Comparison of ENCODE assay signal across 15 cellular contexts in genomic region chr6:100775667-100776066, GRCh38.
A peak's percentile ranks its signal among the peaks of the same experiment; 100 is the strongest.
DNase-seq lines count a peak whose midpoint lies in the region; ATAC-seq and TF ChIP-seq lines count a peak whose summit lies in the region.
"Had no signal": no experiment of that assay in that cellular context is flagged by ENCODE, and none has a peak within 500 bp of the region (broad histone marks: within the 10 kb centered on the region; RNA-seq: fewer than 3 reads in every experiment).

No MANE protein-coding gene starts in this region.

- H3K9ac ChIP-seq in mammary epithelial cell (ENCODE audit: insufficient read depth, low read length) (no peak overlapping the region), smooth muscle cell (ENCODE audit: low read depth) (no peak overlapping the region)

- H3K27me3 Mint-ChIP-seq in MCF 10A (ENCODE audit: insufficient read depth, unreplicated experiment) = no peaks in the 10 kb centered on the region
- no peaks in the 10 kb centered on the region for H3K27me3 Mint-ChIP-seq in natural killer cell treated with Interleukin-12 subunit alpha and Interleukin-12 subunit beta and Interleukin-15 and Interleukin-18, amount 100 ng/mL, for 72 hours
- H3K27me3 Mint-ChIP-seq: stimulated activated memory B cell treated with anti-CD40 and anti-IgM and Interleukin-4, amounts not matched to agents 10 μg/mL and 1 μg/mL and 100 μg/mL, for 72 hours had no signal

- in situ Hi-C loops in mammary epithelial cell (cut with MboI; ENCODE audit: low sequenced_read_pairs in 2 of 2) = no loop called here

- H3K36me3 Mint-ChIP-seq in MCF 10A (ENCODE audit: insufficient read depth, unreplicated experiment) = peaks cover 11% of the 10 kb centered on the region
- peaks cover 4% of the 10 kb centered on the region for H3K36me3 Mint-ChIP-seq in natural killer cell treated with Interleukin-12 subunit alpha and Interleukin-12 subunit beta and Interleukin-15 and Interleukin-18, amount 100 ng/mL, for 72 hours
- H3K36me3 Mint-ChIP-seq: activated naive CD4-positive, alpha-beta T cell treated with anti-CD3 and anti-CD28 coated beads, Interleukin-2, amount 50 U/mL, for 72 hours; immature natural killer cell had no signal

- H3K4me1 ChIP-seq in mammary epithelial cell (ENCODE audit: insufficient read depth, low read length) (peaks cover 6% of the 10 kb centered on the region), smooth muscle cell (ENCODE audit: low read depth) (no peaks in the 10 kb centered on the region)

- H3F3A ChIP-seq in smooth muscle cell (ENCODE audit: low read depth) = no peaks in the 10 kb centered on the region

- BruUV-seq in MCF 10A (replicated peaks; lab: Mats Ljungman, UMichigan) (no TSS peak), mammary epithelial cell (replicated peaks; lab: Mats Ljungman, UMichigan) (no TSS peak)

- no peaks in the 10 kb centered on the region for H3K9me3 Mint-ChIP-seq in MCF 10A (ENCODE audit: unreplicated experiment)
- no peaks in the 10 kb centered on the region for H3K9me3 Mint-ChIP-seq in natural killer cell treated with Interleukin-12 subunit alpha and Interleukin-12 subunit beta and Interleukin-15 and Interleukin-18, amount 100 ng/mL, for 72 hours
- H3K9me3 Mint-ChIP-seq: activated naive CD4-positive, alpha-beta T cell treated with anti-CD3 and anti-CD28 coated beads, Interleukin-2, amount 50 U/mL, for 72 hours; GM23338; immature natural killer cell; stimulated activated memory B cell treated with anti-CD40 and anti-IgM and Interleukin-4, amounts not matched to agents 10 μg/mL and 1 μg/mL and 100 μg/mL, for 72 hours had no signal

- no peak overlapping the region for H2AFZ ChIP-seq in mammary epithelial cell (ENCODE audit: low read depth, low read length)
- H2AFZ ChIP-seq in smooth muscle cell (ENCODE audit: low read depth) = no peak overlapping the region
- H2AFZ ChIP-seq: GM23338 had no signal

- peaks cover 6% of the 10 kb centered on the region for H3K79me2 ChIP-seq in mammary epithelial cell (ENCODE audit: insufficient read depth, low read length)
- peaks cover 4% of the 10 kb centered on the region for H3K79me2 ChIP-seq in smooth muscle cell (ENCODE audit: low read depth)

- CTCF ChIA-PET in MCF 10A (lab: Yijun Ruan, JAX) = interaction anchor here (0.7 to 0.9 kb wide), 3 partner anchors 68 to 339 kb away, joined by 3 to 4 read pairs (median 3); no protein-coding TSS in a partner anchor
- CTCF ChIA-PET in mammary epithelial cell (lab: Charles Lee; ENCODE audit: low non-redundant PET) = interaction anchor here (0.5 kb wide), 1 partner anchor 308 kb away, joined by 4 read pairs; no protein-coding TSS in a partner anchor
- CTCF ChIA-PET in RWPE1 (lab: Yijun Ruan, JAX) = interaction anchor here (0.6 kb wide), 1 partner anchor 1243 kb away, joined by 3 read pairs; no protein-coding TSS in a partner anchor

- 83% methylated on average over 2 of the region's 2 CpGs for WGBS in mammary epithelial cell (ENCODE audit: low coverage, missing lambda C conversion rate)
- whole genome bisulfite sequencing in smooth muscle cell (ENCODE audit: low lambda C conversion rate) = 98% methylated on average over 2 of the region's 2 CpGs

- H3K9me3 ChIP-seq in mammary epithelial cell (replicated peaks; ENCODE audit: insufficient read depth, low read length) (no peaks in the 10 kb centered on the region), smooth muscle cell (replicated peaks; ENCODE audit: low read depth) (no peaks in the 10 kb centered on the region)

- dilution Hi-C loops in mammary epithelial cell (cut with HindIII; ENCODE audit: low sequenced_read_pairs) = no loop called here

- ATAC-seq in HG03565 (IDR thresholded peaks at IDR 0.05; ENCODE audit: unreplicated experiment) = no peak
- no peak for ATAC-seq in natural killer cell treated with Interleukin-12 subunit alpha and Interleukin-12 subunit beta and Interleukin-15 and Interleukin-18, amount 100 ng/mL, for 72 hours
- ATAC-seq: activated naive CD4-positive, alpha-beta T cell treated with anti-CD3 and anti-CD28 coated beads, Interleukin-2, amount 50 U/mL, for 72 hours; GM23338; stimulated activated memory B cell treated with anti-CD40 and anti-IgM and Interleukin-4, amounts not matched to agents 10 μg/mL and 1 μg/mL and 100 μg/mL, for 72 hours had no signal

- no peak overlapping the region for H3K4me3 ChIP-seq in mammary epithelial cell (replicated peaks in 1 of 3; ENCODE audit: insufficient read depth in 1 of 3, low read depth in 2 of 3, low read length in 3 of 3)
- no peak overlapping the region for H3K4me3 ChIP-seq in fibroblast of the aortic adventitia (ENCODE audit: low read depth, low read length)
- no peak overlapping the region for H3K4me3 ChIP-seq in smooth muscle cell
- H3K4me3 ChIP-seq: GM23338 had no signal

- H3K27ac Mint-ChIP-seq in MCF 10A (ENCODE audit: low read depth, unreplicated experiment) = no peak overlapping the region
- no peak overlapping the region for H3K27ac Mint-ChIP-seq in natural killer cell treated with Interleukin-12 subunit alpha and Interleukin-12 subunit beta and Interleukin-15 and Interleukin-18, amount 100 ng/mL, for 72 hours
- H3K27ac Mint-ChIP-seq: activated naive CD4-positive, alpha-beta T cell treated with anti-CD3 and anti-CD28 coated beads, Interleukin-2, amount 50 U/mL, for 72 hours; GM23338; immature natural killer cell; stimulated activated memory B cell treated with anti-CD40 and anti-IgM and Interleukin-4, amounts not matched to agents 10 μg/mL and 1 μg/mL and 100 μg/mL, for 72 hours had no signal

- H3K27ac ChIP-seq in mammary epithelial cell (ENCODE audit: insufficient read depth, low read depth, low read length) (no peak overlapping the region), RWPE1 (no peak overlapping the region), smooth muscle cell (ENCODE audit: low read depth) (peak overlapping the region; percentile 17)

- H3K4me2 ChIP-seq in mammary epithelial cell (ENCODE audit: insufficient read depth, low read depth, low read length) (no peak overlapping the region), smooth muscle cell (no peak overlapping the region)
- H3K4me2 ChIP-seq: GM23338 had no signal

- intact Hi-C loops in MCF 10A (cut with micrococcal nuclease) (loop anchor here (10.0 kb wide), 1 partner anchor 329 kb away; no protein-coding TSS in a partner anchor), mammary epithelial cell (cut with micrococcal nuclease) (loop anchor here (10.0 kb wide), 1 partner anchor 339 kb away; no protein-coding TSS in a partner anchor)

- peaks cover 6% of the 10 kb centered on the region for H3K4me1 Mint-ChIP-seq in MCF 10A (ENCODE audit: insufficient read depth, unreplicated experiment)
- H3K4me1 Mint-ChIP-seq in natural killer cell treated with Interleukin-12 subunit alpha and Interleukin-12 subunit beta and Interleukin-15 and Interleukin-18, amount 100 ng/mL, for 72 hours (ENCODE audit: low read depth in 2 of 2) = no peaks in the 10 kb centered on the region
- H3K4me1 Mint-ChIP-seq: immature natural killer cell; stimulated activated memory B cell treated with anti-CD40 and anti-IgM and Interleukin-4, amounts not matched to agents 10 μg/mL and 1 μg/mL and 100 μg/mL, for 72 hours had no signal

- POLR2A ChIA-PET in MCF 10A (lab: Yijun Ruan, JAX) (interaction anchor here (0.8 to 1.5 kb wide), 2 partner anchors 11 to 32 kb away, joined by 3 read pairs; no protein-coding TSS in a partner anchor), RWPE1 (lab: Yijun Ruan, JAX; ENCODE audit: low non-redundant PET) (no interaction called here)

- H3K27me3 ChIP-seq in mammary epithelial cell (ENCODE audit: insufficient read depth, low read length) (no peaks in the 10 kb centered on the region), smooth muscle cell (ENCODE audit: low read depth) (no peaks in the 10 kb centered on the region)

- TF ChIP-seq CTCF in MCF 10A (IDR thresholded peaks at IDR 0.05; ENCODE audit: unreplicated experiment) = peak; percentile 14
- peak in 1 of 2 donors; percentile 24 for TF ChIP-seq CTCF in mammary epithelial cell (conservative IDR thresholded peaks at IDR 0.05 in 1 of 2, IDR thresholded peaks at IDR 0.05 in 1 of 2; ENCODE audit: extremely low read depth in 1 of 2, insufficient read depth in 1 of 2, low read depth in 1 of 2, low read length in 2 of 2)
- TF ChIP-seq CTCF in RWPE1 (conservative IDR thresholded peaks at IDR 0.05; ENCODE audit: low read depth) = peak; percentile 29; the same call in 1 of the 2 replicates
- peak; percentile 6 for TF ChIP-seq CTCF in fibroblast of the aortic adventitia (IDR thresholded peaks at IDR 0.05; ENCODE audit: insufficient read depth, low read length)
- no peak for TF ChIP-seq CTCF in smooth muscle cell (IDR thresholded peaks at IDR 0.05; ENCODE audit: borderline replicate concordance, insufficient read depth, poor library complexity, severe bottlenecking)

- H3K4me3 Mint-ChIP-seq in MCF 10A (ENCODE audit: unreplicated experiment) = no peak overlapping the region
- no peak overlapping the region for H3K4me3 Mint-ChIP-seq in natural killer cell treated with Interleukin-12 subunit alpha and Interleukin-12 subunit beta and Interleukin-15 and Interleukin-18, amount 100 ng/mL, for 72 hours
- H3K4me3 Mint-ChIP-seq: GM23338; immature natural killer cell; stimulated activated memory B cell treated with anti-CD40 and anti-IgM and Interleukin-4, amounts not matched to agents 10 μg/mL and 1 μg/mL and 100 μg/mL, for 72 hours had no signal

- H4K20me1 ChIP-seq in mammary epithelial cell (ENCODE audit: insufficient read depth, low read length) (no peaks in the 10 kb centered on the region), smooth muscle cell (ENCODE audit: low read depth) (peaks cover 14% of the 10 kb centered on the region)

- DNase-seq in MCF 10A (ENCODE audit: unreplicated experiment) (no peak), mammary epithelial cell (no peak), RWPE1 (ENCODE audit: low spot score) (no peak), fibroblast of the aortic adventitia (ENCODE audit: low read depth) (peak; percentile 4), smooth muscle cell (lab: John Stamatoyannopoulos, UW; ENCODE audit: unreplicated experiment) (no peak), HPDE6-E6E7 (ENCODE audit: extremely low spot score) (no peak)
- no peak for DNase-seq in natural killer cell treated with Interleukin-12 subunit alpha and Interleukin-12 subunit beta and Interleukin-15 and Interleukin-18, amount 100 ng/mL, for 72 hours (ENCODE audit: low spot score)
- DNase-seq: immature natural killer cell; NCI-H1048; SHP77; stimulated activated CD4-positive, alpha-beta T cell treated with anti-CD3 and anti-CD28 coated beads, Interleukin-4, amount 100 ng/mL, for 24 hours had no signal

- H3K36me3 ChIP-seq in mammary epithelial cell (ENCODE audit: insufficient read depth, low read length) (peaks cover 8% of the 10 kb centered on the region), smooth muscle cell (ENCODE audit: low read depth) (no peaks in the 10 kb centered on the region)
